ENCODE assay signal across 10 cellular contexts in genomic region chr3:127915937-127916480, GRCh38. TPM values are rescaled to one million over a fixed set of nuclear protein-coding genes. Genes with fewer than 3 reads are reported as not detected.
DNase-seq lines count a peak whose midpoint lies in the region; ATAC-seq and TF ChIP-seq lines count a peak whose summit lies in the region.
"Had no signal": no experiment of that assay in that cellular context is flagged by ENCODE, and none has a peak within 500 bp of the region (broad histone marks: within the 10 kb centered on the region; RNA-seq: fewer than 3 reads in every experiment).

No MANE protein-coding gene starts in this region.

- H3K79me2 ChIP-seq in smooth muscle cell (ENCODE audit: low read depth), result no peaks in the 10 kb centered on the region

- peak in 1 of 2 donors; percentile 21 for ATAC-seq in lower lobe of right lung
- no peak for ATAC-seq in HG02885 (IDR thresholded peaks at IDR 0.05; ENCODE audit: poor library complexity, unreplicated experiment)

- H3K4me1 ChIP-seq in HUES48 (ENCODE audit: control insufficient read depth, insufficient read depth, low read length) (no peaks in the 10 kb centered on the region), lower lobe of right lung (peaks cover 25% of the 10 kb centered on the region), smooth muscle cell (ENCODE audit: low read depth) (peaks cover 4% of the 10 kb centered on the region)

- H2AFZ ChIP-seq in smooth muscle cell (ENCODE audit: low read depth), result peak overlapping the region; percentile 66

- intact Hi-C loops in lower lobe of right lung (cut with DNase I), result no loop called here

- H3K4me1 Mint-ChIP-seq in brain, result peaks cover 37% of the 10 kb centered on the region

- H3K27ac ChIP-seq in HUES48 (ENCODE audit: low read depth, low read length), result no peak overlapping the region
- H3K27ac ChIP-seq in lower lobe of right lung, result no peak overlapping the region
- H3K27ac ChIP-seq in smooth muscle cell (ENCODE audit: low read depth), result no peak overlapping the region

- peak overlapping the region in 4 of 5 experiments; percentile 14 to 66 (median 50) for H3K27ac Mint-ChIP-seq in brain

- TF ChIP-seq CTCF in brain (conservative IDR thresholded peaks at IDR 0.05), result no peak
- TF ChIP-seq CTCF in lower lobe of right lung (IDR thresholded peaks at IDR 0.05), result no peak
- no peak for TF ChIP-seq CTCF in smooth muscle cell (IDR thresholded peaks at IDR 0.05; ENCODE audit: borderline replicate concordance, insufficient read depth, poor library complexity, severe bottlenecking)

- WGBS in smooth muscle cell (ENCODE audit: low lambda C conversion rate), result 72% methylated on average over 9 of the region's 9 CpGs

- H3K9me3 Mint-ChIP-seq in brain, result peaks cover 0 to 16% (median 6%) of the 10 kb centered on the region in 5 experiments

- H3F3A ChIP-seq in smooth muscle cell (ENCODE audit: low read depth), result no peaks in the 10 kb centered on the region

- no peak overlapping the region for H3K9ac ChIP-seq in HUES48 (ENCODE audit: low read depth, low read length)
- no peak overlapping the region for H3K9ac ChIP-seq in smooth muscle cell (ENCODE audit: low read depth)

- H3K4me2 ChIP-seq in smooth muscle cell, result no peak overlapping the region

- H3K4me3 Mint-ChIP-seq in brain, result peak overlapping the region in 4 of 5 experiments; percentile 30 to 76 (median 54)

- peak overlapping the region; percentile 48; the same call in 1 of the 2 replicates for H3K4me3 ChIP-seq in HUES48 (ENCODE audit: low read depth, low read length)
- peak overlapping the region; percentile 60 for H3K4me3 ChIP-seq in lower lobe of right lung
- no peak overlapping the region for H3K4me3 ChIP-seq in smooth muscle cell

- H3K9me3 ChIP-seq in HUES48 (ENCODE audit: control insufficient read depth, insufficient read depth, low read length) (no peaks in the 10 kb centered on the region), lower lobe of right lung (no peaks in the 10 kb centered on the region), smooth muscle cell (replicated peaks; ENCODE audit: low read depth) (no peaks in the 10 kb centered on the region)

- H4K20me1 ChIP-seq in smooth muscle cell (ENCODE audit: low read depth), result no peaks in the 10 kb centered on the region

- DNase-seq in lower lobe of right lung, result no peak
- DNase-seq in smooth muscle cell (lab: John Stamatoyannopoulos, UW; ENCODE audit: unreplicated experiment), result no peak
- DNase-seq in NCI-H2171 treated with DMSO at 0.1 percent for 48 hours (lab: John Stamatoyannopoulos, UW), result no peak
- DNase-seq in HUDEP-2 (lab: John Stamatoyannopoulos, UW; ENCODE audit: unreplicated experiment in 76 of 76), result no peak
- DNase-seq: activated naive CD4-positive, alpha-beta T cell treated with Interleukin-2 at 50 U/mL for 16 hours; CD8-positive, alpha-beta memory T cell had no signal

- H3K27me3 Mint-ChIP-seq in brain, result peaks cover 3% of the 10 kb centered on the region

- H3K27me3 ChIP-seq in HUES48 (ENCODE audit: control insufficient read depth, insufficient read depth, low read length), result peaks cover 42% of the 10 kb centered on the region
- peaks cover 6% of the 10 kb centered on the region for H3K27me3 ChIP-seq in lower lobe of right lung (ENCODE audit: low read depth)
- peaks cover 6% of the 10 kb centered on the region for H3K27me3 ChIP-seq in smooth muscle cell (ENCODE audit: low read depth)

- H3K36me3 Mint-ChIP-seq in brain, result no peaks in the 10 kb centered on the region
- H3K36me3 Mint-ChIP-seq: CD8-positive, alpha-beta memory T cell had no signal

- H3K36me3 ChIP-seq in HUES48 (ENCODE audit: control insufficient read depth, insufficient read depth, low read length) (no peaks in the 10 kb centered on the region), lower lobe of right lung (no peaks in the 10 kb centered on the region), smooth muscle cell (ENCODE audit: low read depth) (no peaks in the 10 kb centered on the region)

RNA-seq across cellular contexts. Expression of gene KBTBD12, which starts 1.0 kb away (rescaled TPM):
- 3.0 TPM for polyA plus RNA-seq in brain (ENCODE audit: insufficient read depth, low read depth, low replicate concordance)
- 0.95 TPM for total RNA-seq in lower lobe of right lung
- total RNA-seq in smooth muscle cell, result not detected in 2 replicates
- polyA plus RNA-seq in smooth muscle cell, result not detected in 2 replicates
- total RNA-seq: activated CD8-positive, alpha-beta memory T cell treated with anti-CD3 and anti-CD28 coated beads for 36 hours; CD8-positive, alpha-beta memory T cell had no signal
- polyA plus RNA-seq: CD8-positive, alpha-beta memory T cell had no signal
